ENCODE assay signal across 1 cellular context in the genomic region with DNA sequence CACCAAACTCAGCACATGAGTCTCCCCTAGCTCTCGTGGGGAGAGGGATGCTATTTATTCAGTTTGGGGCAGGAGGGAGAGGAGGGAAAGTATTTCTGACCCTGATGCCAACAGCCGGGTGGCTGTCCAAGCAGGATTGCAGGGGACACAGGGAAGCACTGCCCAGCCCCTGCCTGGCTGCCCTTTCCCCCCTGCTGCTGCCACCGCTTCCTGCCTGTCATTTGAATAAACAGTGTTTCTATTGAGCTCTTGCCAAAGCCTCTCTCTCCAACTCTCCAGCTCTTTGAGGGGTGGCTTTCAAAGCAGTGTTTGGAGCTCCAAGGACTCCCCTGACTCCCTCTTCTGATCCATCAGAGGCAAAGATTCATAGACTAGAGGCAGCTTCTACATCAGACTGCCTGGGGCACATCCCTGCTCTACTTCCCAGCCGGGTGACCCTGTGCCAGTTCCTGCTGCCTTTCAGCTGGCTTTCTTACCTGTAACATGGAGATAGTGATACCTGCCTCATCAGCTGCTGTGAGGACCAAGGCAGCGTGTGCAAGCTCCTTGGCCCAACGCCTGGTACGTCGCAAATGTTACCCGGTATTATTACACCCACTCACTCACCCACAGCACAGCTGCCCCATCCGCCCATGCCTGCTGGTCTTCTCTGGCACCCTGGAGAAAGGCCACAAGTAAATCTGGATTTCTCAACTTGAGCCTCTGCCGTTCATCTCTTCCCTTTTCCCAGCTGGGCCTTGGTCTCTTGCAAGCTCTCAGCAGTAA.
TF ChIP-seq lines count a peak whose summit lies in the region.

No MANE protein-coding gene starts in this region.

TF ChIP-seq in K562, 482 proteins besides CTCF, POLR2A, EP300 and RAD21:
- TF ChIP-seq HDGF (IDR thresholded peaks at IDR 0.05) (no peak), POLR2G (IDR thresholded peaks at IDR 0.05; ENCODE audit: low read depth, low read length) (0 out of 2 replicates have a peak, but pooled peaks have one; percentile 17)
